ENCODE assay signal across 8 cellular contexts in genomic region chr12:109476807-109477184, GRCh38. TPM values are rescaled to one million over a fixed set of nuclear protein-coding genes. Genes with fewer than 3 reads are reported as not detected.
DNase-seq lines count a peak whose midpoint lies in the region; ATAC-seq and TF ChIP-seq lines count a peak whose summit lies in the region.

No MANE protein-coding gene starts in this region.

- H3K27ac ChIP-seq in KOPT-K1 (ENCODE audit: low read depth, low read length, poor library complexity, severe bottlenecking) = peak overlapping the region; percentile 92
- H3K27ac ChIP-seq in ectodermal cell (ENCODE audit: insufficient read depth, low read depth, low read length, poor library complexity, severe bottlenecking) = peak overlapping the region; percentile 87

- TF ChIP-seq CTCF in Caco-2 (IDR thresholded peaks at IDR 0.05; ENCODE audit: insufficient read depth in 1 of 2, low read depth in 1 of 2, low read length in 1 of 2, severe bottlenecking in 1 of 2, unreplicated experiment in 1 of 2) = no peak
- TF ChIP-seq CTCF in nephron (IDR thresholded peaks at IDR 0.05; ENCODE audit: unreplicated experiment in 3 of 3) = no peak

- peak overlapping the region; percentile 95 for H3K4me3 ChIP-seq in Caco-2 (ENCODE audit: low read depth, low read length)
- peak overlapping the region; percentile 91 for H3K4me3 ChIP-seq in ectodermal cell (ENCODE audit: insufficient read depth, low read depth, low read length)

- no peak for DNase-seq in Caco-2
- no peak for DNase-seq in KG1 (lab: John Stamatoyannopoulos, UW)
- no peak for DNase-seq in DMS153 (lab: John Stamatoyannopoulos, UW)
- DNase-seq in AG20443 (ENCODE audit: low spot score) = no peak

- CTCF ChIA-PET in Caco-2 (lab: Charles Lee) = interaction anchor here (1.0 to 2.5 kb wide), 2 partner anchors 16 to 49 kb away, joined by 8 to 11 read pairs; no protein-coding TSS in a partner anchor

- H3K27me3 Mint-ChIP-seq in Caco-2 (ENCODE audit: insufficient read depth, unreplicated experiment) (no peaks in the 10 kb centered on the region), nephron (ENCODE audit: low read depth) (no peaks in the 10 kb centered on the region)

- H3K27ac Mint-ChIP-seq in Caco-2 (ENCODE audit: unreplicated experiment) (peak overlapping the region; percentile 93), nephron (peak overlapping the region; percentile 100)

- peaks cover 14% of the 10 kb centered on the region for H3K36me3 Mint-ChIP-seq in Caco-2 (ENCODE audit: insufficient read depth, unreplicated experiment)
- H3K36me3 Mint-ChIP-seq in nephron (ENCODE audit: low read depth) = no peaks in the 10 kb centered on the region

- POLR2A ChIA-PET in Caco-2 (lab: Charles Lee) = interaction anchor here (0.8 to 2.2 kb wide), 4 partner anchors 14 to 97 kb away, joined by 3 to 23 read pairs (median 6); partner anchors contain the start of genes MMAB and MVK

- 0% methylated on average over 11 of the region's 11 CpGs for WGBS in ectodermal cell, 2 experiments

- H3K4me1 Mint-ChIP-seq in Caco-2 (ENCODE audit: low read depth, unreplicated experiment) = no peaks in the 10 kb centered on the region
- peaks cover 32% of the 10 kb centered on the region for H3K4me1 Mint-ChIP-seq in nephron

- H3K9me3 ChIP-seq in Caco-2 (no peaks in the 10 kb centered on the region), KOPT-K1 (ENCODE audit: insufficient read depth, low read length, poor library complexity, severe bottlenecking) (no peaks in the 10 kb centered on the region), ectodermal cell (ENCODE audit: control insufficient read depth, low read length) (no peaks in the 10 kb centered on the region)

- H3K4me1 ChIP-seq in Caco-2 = peaks cover 15% of the 10 kb centered on the region
- peaks cover 8% of the 10 kb centered on the region for H3K4me1 ChIP-seq in ectodermal cell (ENCODE audit: control insufficient read depth, insufficient read depth, low read length)

- no peak for ATAC-seq in HG03354 (IDR thresholded peaks at IDR 0.05; ENCODE audit: poor library complexity, severe bottlenecking, unreplicated experiment)

- H3K9me3 Mint-ChIP-seq in Caco-2 (ENCODE audit: unreplicated experiment) (no peaks in the 10 kb centered on the region), nephron (no peaks in the 10 kb centered on the region)

- no peaks in the 10 kb centered on the region for H3K36me3 ChIP-seq in Caco-2 (ENCODE audit: control insufficient read depth, insufficient read depth, low read length)
- H3K36me3 ChIP-seq in KOPT-K1 (ENCODE audit: insufficient read depth, low read length) = no peaks in the 10 kb centered on the region
- H3K36me3 ChIP-seq in ectodermal cell (ENCODE audit: control insufficient read depth, insufficient read depth, low read length) = no peaks in the 10 kb centered on the region

- no peaks in the 10 kb centered on the region for H3K27me3 ChIP-seq in Caco-2 (replicated peaks; ENCODE audit: control insufficient read depth, insufficient read depth, low read length)
- no peaks in the 10 kb centered on the region for H3K27me3 ChIP-seq in ectodermal cell (ENCODE audit: control insufficient read depth, insufficient read depth, low read length, poor library complexity, severe bottlenecking)

- intact Hi-C loops in Caco-2 (cut with micrococcal nuclease; ENCODE audit: unreplicated experiment) = loop anchor here (1.0 to 5.0 kb wide), 2 partner anchors 15 to 44 kb away; no protein-coding TSS in a partner anchor

- H3K4me3 Mint-ChIP-seq in Caco-2 (ENCODE audit: unreplicated experiment) = peak overlapping the region; percentile 99
- peak overlapping the region; percentile 94 to 96 (median 96) for H3K4me3 Mint-ChIP-seq in nephron

- BruUV-seq in Caco-2 (replicated peaks; lab: Mats Ljungman, UMichigan) = no TSS peak

RNA-seq across cellular contexts. Expression of gene KCTD10, which starts 0.3 kb away (rescaled TPM):
- 40.2 and 41.5 TPM in 2 replicates for total RNA-seq in Caco-2 (2022)
- 33.2 TPM for polyA plus RNA-seq in ectodermal cell (2013, experiment 1 of 4)
- polyA plus RNA-seq in ectodermal cell (2013, experiment 2 of 4) = 39.9 TPM
- polyA plus RNA-seq in ectodermal cell (2013, experiment 3 of 4) = 33.4 TPM
- 28.9 TPM for polyA plus RNA-seq in ectodermal cell (2013, experiment 4 of 4)

RNA-seq across cellular contexts. Expression of gene UBE3B, which starts 0.6 kb away (rescaled TPM):
- 38.4 and 40.2 TPM in 2 replicates for total RNA-seq in Caco-2 (2022)
- polyA plus RNA-seq in ectodermal cell (2013, experiment 1 of 4) = 30.4 TPM
- 39.2 TPM for polyA plus RNA-seq in ectodermal cell (2013, experiment 2 of 4)
- polyA plus RNA-seq in ectodermal cell (2013, experiment 3 of 4) = 22.8 TPM
- 28.8 TPM for polyA plus RNA-seq in ectodermal cell (2013, experiment 4 of 4)
